ENCODE assay signal across 1 cellular context in the genomic region with DNA sequence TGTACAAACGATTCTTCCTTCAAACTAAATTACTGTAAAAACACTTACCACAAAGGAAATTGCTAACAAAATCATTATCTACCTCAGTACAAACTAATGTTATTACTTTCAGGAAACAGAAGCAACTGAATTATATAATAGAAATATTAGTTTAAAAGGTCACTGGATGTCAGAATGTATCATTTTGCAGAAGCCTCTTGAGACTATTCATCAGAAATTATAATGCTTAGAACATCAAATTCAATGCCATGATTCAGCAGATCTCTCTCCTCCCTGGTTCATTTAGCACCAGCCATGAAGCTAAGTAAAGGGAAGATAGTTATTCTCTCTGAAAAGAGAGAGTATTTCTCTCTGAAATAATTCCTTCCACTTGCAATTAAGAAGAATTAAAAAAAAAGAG.
A peak's percentile ranks its signal among the peaks of the same experiment; 100 is the strongest.
TF ChIP-seq lines count a peak whose summit lies in the region.

No MANE protein-coding gene starts in this region.

TF ChIP-seq in K562, 482 proteins besides CTCF, POLR2A, EP300 and RAD21 (continued from another document):
- TF ChIP-seq, protein P1, sequence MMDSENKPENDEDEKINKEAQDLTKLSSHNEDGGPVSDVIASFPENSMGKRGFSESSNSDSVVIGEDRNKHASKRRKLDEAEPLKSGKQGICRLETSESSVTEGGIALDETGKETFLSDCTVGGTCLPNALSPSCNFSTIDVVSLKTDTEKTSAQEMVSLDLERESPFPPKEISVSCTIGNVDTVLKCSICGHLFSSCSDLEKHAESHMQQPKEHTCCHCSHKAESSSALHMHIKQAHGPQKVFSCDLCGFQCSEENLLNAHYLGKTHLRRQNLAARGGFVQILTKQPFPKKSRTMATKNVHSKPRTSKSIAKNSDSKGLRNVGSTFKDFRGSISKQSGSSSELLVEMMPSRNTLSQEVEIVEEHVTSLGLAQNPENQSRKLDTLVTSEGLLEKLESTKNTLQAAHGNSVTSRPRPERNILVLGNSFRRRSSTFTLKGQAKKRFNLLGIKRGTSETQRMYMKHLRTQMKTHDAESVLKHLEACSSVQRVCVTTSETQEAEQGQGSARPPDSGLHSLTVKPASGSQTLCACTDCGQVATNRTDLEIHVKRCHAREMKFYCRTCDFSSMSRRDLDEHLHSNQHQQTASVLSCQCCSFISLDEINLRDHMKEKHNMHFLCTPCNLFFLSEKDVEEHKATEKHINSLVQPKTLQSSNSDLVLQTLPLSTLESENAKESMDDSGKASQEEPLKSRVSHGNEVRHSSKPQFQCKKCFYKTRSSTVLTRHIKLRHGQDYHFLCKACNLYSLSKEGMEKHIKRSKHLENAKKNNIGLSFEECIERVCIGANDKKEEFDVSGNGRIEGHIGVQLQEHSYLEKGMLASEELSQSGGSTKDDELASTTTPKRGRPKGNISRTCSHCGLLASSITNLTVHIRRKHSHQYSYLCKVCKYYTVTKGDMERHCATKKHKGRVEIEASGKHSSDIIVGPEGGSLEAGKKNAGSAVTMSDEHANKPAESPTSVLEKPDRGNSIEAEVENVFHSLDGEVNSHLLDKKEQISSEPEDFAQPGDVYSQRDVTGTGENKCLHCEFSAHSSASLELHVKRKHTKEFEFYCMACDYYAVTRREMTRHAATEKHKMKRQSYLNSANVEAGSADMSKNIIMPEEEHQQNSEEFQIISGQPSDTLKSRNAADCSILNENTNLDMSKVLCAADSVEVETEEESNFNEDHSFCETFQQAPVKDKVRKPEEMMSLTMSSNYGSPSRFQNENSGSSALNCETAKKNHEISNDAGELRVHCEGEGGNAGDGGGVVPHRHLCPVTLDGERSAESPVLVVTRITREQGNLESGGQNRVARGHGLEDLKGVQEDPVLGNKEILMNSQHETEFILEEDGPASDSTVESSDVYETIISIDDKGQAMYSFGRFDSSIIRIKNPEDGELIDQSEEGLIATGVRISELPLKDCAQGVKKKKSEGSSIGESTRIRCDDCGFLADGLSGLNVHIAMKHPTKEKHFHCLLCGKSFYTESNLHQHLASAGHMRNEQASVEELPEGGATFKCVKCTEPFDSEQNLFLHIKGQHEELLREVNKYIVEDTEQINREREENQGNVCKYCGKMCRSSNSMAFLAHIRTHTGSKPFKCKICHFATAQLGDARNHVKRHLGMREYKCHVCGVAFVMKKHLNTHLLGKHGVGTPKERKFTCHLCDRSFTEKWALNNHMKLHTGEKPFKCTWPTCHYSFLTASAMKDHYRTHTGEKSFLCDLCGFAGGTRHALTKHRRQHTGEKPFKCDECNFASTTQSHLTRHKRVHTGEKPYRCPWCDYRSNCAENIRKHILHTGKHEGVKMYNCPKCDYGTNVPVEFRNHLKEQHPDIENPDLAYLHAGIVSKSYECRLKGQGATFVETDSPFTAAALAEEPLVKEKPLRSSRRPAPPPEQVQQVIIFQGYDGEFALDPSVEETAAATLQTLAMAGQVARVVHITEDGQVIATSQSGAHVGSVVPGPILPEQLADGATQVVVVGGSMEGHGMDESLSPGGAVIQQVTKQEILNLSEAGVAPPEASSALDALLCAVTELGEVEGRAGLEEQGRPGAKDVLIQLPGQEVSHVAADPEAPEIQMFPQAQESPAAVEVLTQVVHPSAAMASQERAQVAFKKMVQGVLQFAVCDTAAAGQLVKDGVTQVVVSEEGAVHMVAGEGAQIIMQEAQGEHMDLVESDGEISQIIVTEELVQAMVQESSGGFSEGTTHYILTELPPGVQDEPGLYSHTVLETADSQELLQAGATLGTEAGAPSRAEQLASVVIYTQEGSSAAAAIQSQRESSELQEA (IDR thresholded peaks at IDR 0.05; ENCODE audit: low read depth): no peak
- TF ChIP-seq, protein P2, sequence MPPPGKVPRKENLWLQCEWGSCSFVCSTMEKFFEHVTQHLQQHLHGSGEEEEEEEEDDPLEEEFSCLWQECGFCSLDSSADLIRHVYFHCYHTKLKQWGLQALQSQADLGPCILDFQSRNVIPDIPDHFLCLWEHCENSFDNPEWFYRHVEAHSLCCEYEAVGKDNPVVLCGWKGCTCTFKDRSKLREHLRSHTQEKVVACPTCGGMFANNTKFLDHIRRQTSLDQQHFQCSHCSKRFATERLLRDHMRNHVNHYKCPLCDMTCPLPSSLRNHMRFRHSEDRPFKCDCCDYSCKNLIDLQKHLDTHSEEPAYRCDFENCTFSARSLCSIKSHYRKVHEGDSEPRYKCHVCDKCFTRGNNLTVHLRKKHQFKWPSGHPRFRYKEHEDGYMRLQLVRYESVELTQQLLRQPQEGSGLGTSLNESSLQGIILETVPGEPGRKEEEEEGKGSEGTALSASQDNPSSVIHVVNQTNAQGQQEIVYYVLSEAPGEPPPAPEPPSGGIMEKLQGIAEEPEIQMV (tag; conservative IDR thresholded peaks at IDR 0.05; ENCODE audit: low read depth): no peak
- no peak for TF ChIP-seq SMARCB1 (IDR thresholded peaks at IDR 0.05; ENCODE audit: insufficient read length, low read depth)
- TF ChIP-seq, protein P3, sequence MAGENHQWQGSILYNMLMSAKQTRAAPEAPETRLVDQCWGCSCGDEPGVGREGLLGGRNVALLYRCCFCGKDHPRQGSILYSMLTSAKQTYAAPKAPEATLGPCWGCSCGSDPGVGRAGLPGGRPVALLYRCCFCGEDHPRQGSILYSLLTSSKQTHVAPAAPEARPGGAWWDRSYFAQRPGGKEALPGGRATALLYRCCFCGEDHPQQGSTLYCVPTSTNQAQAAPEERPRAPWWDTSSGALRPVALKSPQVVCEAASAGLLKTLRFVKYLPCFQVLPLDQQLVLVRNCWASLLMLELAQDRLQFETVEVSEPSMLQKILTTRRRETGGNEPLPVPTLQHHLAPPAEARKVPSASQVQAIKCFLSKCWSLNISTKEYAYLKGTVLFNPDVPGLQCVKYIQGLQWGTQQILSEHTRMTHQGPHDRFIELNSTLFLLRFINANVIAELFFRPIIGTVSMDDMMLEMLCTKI (IDR thresholded peaks at IDR 0.05; ENCODE audit: partially characterized antibody): no peak
- no peak for TF ChIP-seq ZNF512 (tag; IDR thresholded peaks at IDR 0.05)
- peak; percentile 85 for TF ChIP-seq ZNF316 (IDR thresholded peaks at IDR 0.05)
- TF ChIP-seq, protein P4, sequence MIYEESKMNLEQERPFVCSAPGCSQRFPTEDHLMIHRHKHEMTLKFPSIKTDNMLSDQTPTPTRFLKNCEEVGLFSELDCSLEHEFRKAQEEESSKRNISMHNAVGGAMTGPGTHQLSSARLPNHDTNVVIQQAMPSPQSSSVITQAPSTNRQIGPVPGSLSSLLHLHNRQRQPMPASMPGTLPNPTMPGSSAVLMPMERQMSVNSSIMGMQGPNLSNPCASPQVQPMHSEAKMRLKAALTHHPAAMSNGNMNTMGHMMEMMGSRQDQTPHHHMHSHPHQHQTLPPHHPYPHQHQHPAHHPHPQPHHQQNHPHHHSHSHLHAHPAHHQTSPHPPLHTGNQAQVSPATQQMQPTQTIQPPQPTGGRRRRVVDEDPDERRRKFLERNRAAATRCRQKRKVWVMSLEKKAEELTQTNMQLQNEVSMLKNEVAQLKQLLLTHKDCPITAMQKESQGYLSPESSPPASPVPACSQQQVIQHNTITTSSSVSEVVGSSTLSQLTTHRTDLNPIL (CRISPR knock-in tag; IDR thresholded peaks at IDR 0.05): no peak
- TF ChIP-seq ZFP1 (CRISPR knock-in tag; IDR thresholded peaks at IDR 0.05): no peak
- TF ChIP-seq MAFG (tag; conservative IDR thresholded peaks at IDR 0.05): peak; percentile 54; the same call in 1 of the 2 replicates
- no peak for TF ChIP-seq SIX5 (IDR thresholded peaks at IDR 0.05; ENCODE audit: borderline replicate concordance in 1 of 2, insufficient read depth in 1 of 2, low read depth in 1 of 2, low read length in 2 of 2)
- no peak for TF ChIP-seq RCOR1 (IDR thresholded peaks at IDR 0.05; ENCODE audit: borderline replicate concordance in 1 of 2, low read depth in 2 of 2, low read length in 2 of 2)
- no peak for TF ChIP-seq ZSCAN32 (CRISPR knock-in tag; IDR thresholded peaks at IDR 0.05)
- TF ChIP-seq RFX7 (CRISPR knock-in tag; IDR thresholded peaks at IDR 0.05): no peak
- peak; percentile 65 for TF ChIP-seq C11orf30 (IDR thresholded peaks at IDR 0.05; ENCODE audit: low read depth)
- TF ChIP-seq ZNF668 (CRISPR knock-in tag; IDR thresholded peaks at IDR 0.05): no peak
- TF ChIP-seq, protein P5, sequence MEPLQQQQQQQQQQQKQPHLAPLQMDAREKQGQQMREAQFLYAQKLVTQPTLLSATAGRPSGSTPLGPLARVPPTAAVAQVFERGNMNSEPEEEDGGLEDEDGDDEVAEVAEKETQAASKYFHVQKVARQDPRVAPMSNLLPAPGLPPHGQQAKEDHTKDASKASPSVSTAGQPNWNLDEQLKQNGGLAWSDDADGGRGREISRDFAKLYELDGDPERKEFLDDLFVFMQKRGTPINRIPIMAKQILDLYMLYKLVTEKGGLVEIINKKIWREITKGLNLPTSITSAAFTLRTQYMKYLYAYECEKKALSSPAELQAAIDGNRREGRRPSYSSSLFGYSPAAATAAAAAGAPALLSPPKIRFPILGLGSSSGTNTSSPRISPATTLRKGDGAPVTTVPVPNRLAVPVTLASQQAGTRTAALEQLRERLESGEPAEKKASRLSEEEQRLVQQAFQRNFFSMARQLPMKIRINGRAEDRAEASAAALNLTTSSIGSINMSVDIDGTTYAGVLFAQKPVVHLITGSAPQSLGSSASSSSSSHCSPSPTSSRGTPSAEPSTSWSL (CRISPR knock-in tag; IDR thresholded peaks at IDR 0.05; ENCODE audit: borderline replicate concordance): no peak
- no peak for TF ChIP-seq ZC3H4 (CRISPR knock-in tag; IDR thresholded peaks at IDR 0.05; ENCODE audit: borderline replicate concordance)
